In genomic region chr13:74406439-74406838, GRCh38 we compare ENCODE assay signal across 26 cellular contexts.
DNase-seq lines count a peak whose midpoint lies in the region; ATAC-seq and TF ChIP-seq lines count a peak whose summit lies in the region.
"Had no signal": no experiment of that assay in that cellular context is flagged by ENCODE, and none has a peak within 500 bp of the region (broad histone marks: within the 10 kb centered on the region; RNA-seq: fewer than 3 reads in every experiment).

No MANE protein-coding gene starts in this region.

- no peak overlapping the region for H3K27ac Mint-ChIP-seq in T-helper 17 cell
- H3K27ac Mint-ChIP-seq: activated naive CD8-positive, alpha-beta T cell; CD4-positive, CD25-positive, alpha-beta regulatory T cell; neural progenitor cell; stimulated activated naive CD8-positive, alpha-beta T cell treated with anti-CD3 and anti-CD28 coated beads, Interleukin-15, amount 100 ng/mL, for 72 hours had no signal

- no peak overlapping the region for H4K8ac ChIP-seq in neuronal stem cell (ENCODE audit: low read depth, low read length)

- no peaks in the 10 kb centered on the region for H3K9me3 ChIP-seq in GM23248 (ENCODE audit: low read depth)
- no peaks in the 10 kb centered on the region for H3K9me3 ChIP-seq in PC-9 (ENCODE audit: insufficient read depth, low read depth)
- H3K9me3 ChIP-seq in neuronal stem cell (replicated peaks in 1 of 2; ENCODE audit: control insufficient read depth in 2 of 2, insufficient read depth in 1 of 2, low read depth in 1 of 2, low read length in 2 of 2) = peaks cover 2 to 3% of the 10 kb centered on the region in 2 donors
- no peaks in the 10 kb centered on the region for H3K9me3 ChIP-seq in T-helper 17 cell (ENCODE audit: control insufficient read depth, low read length, poor library complexity, severe bottlenecking)
- H3K9me3 ChIP-seq: mucosa of descending colon, prostate gland had no signal

- no peak overlapping the region for H2BK15ac ChIP-seq in neuronal stem cell (ENCODE audit: low read length)

- no peak overlapping the region for H3K23ac ChIP-seq in neuronal stem cell (ENCODE audit: low read depth, low read length, poor library complexity)

- no peaks in the 10 kb centered on the region for H3K27me3 ChIP-seq in GM23248 (replicated peaks; ENCODE audit: insufficient read depth)
- no peaks in the 10 kb centered on the region for H3K27me3 ChIP-seq in PC-9 (ENCODE audit: insufficient read depth, low read depth)
- no peaks in the 10 kb centered on the region for H3K27me3 ChIP-seq in neuronal stem cell (ENCODE audit: control insufficient read depth in 3 of 3, insufficient read depth in 3 of 3, low read depth in 1 of 3, low read length in 3 of 3)
- H3K27me3 ChIP-seq: neural progenitor cell had no signal

- no peaks in the 10 kb centered on the region for H3K27me3 Mint-ChIP-seq in T-helper 17 cell
- H3K27me3 Mint-ChIP-seq: activated naive CD8-positive, alpha-beta T cell; central memory CD8-positive, alpha-beta T cell; stimulated activated naive CD8-positive, alpha-beta T cell treated with anti-CD3 and anti-CD28 coated beads, Interleukin-15, amount 100 ng/mL, for 72 hours had no signal

- peak overlapping the region; percentile 84 for H3K4me2 ChIP-seq in GM23248 (ENCODE audit: unreplicated experiment)
- H3K4me2 ChIP-seq in PC-9 = no peak overlapping the region
- H3K4me2 ChIP-seq in neuronal stem cell (ENCODE audit: insufficient read depth, low read length, poor library complexity, severe bottlenecking) = no peak overlapping the region
- H3K4me2 ChIP-seq: neural progenitor cell had no signal

- BruUV-seq in PC-9 (replicated peaks; lab: Mats Ljungman, UMichigan) = no TSS peak

- peaks cover 2% of the 10 kb centered on the region for H3K4me1 Mint-ChIP-seq in T-helper 17 cell
- H3K4me1 Mint-ChIP-seq: neural progenitor cell; stimulated activated naive CD8-positive, alpha-beta T cell treated with anti-CD3 and anti-CD28 coated beads, Interleukin-15, amount 100 ng/mL, for 72 hours had no signal

- no peak for TF ChIP-seq CTCF in PC-9 (conservative IDR thresholded peaks at IDR 0.05)

- no peaks in the 10 kb centered on the region for H4K20me1 ChIP-seq in GM23248 (ENCODE audit: insufficient read depth)
- 0 out of 2 replicates have a peak, but pooled peaks cover 3% of the 10 kb centered on the region for H4K20me1 ChIP-seq in PC-9 (ENCODE audit: insufficient read depth)

- H3K4me3 ChIP-seq in GM23248 = peak overlapping the region; percentile 61
- H3K4me3 ChIP-seq in PC-9 = no peak overlapping the region
- no peak overlapping the region for H3K4me3 ChIP-seq in neuronal stem cell (ENCODE audit: low read length in 2 of 2)
- H3K4me3 ChIP-seq: mucosa of descending colon, neural progenitor cell, prostate gland, skin epidermis had no signal

- DNase-seq in AG08395 (ENCODE audit: low spot score) (peak; percentile 3), GM23248 (peak; percentile 23), PC-9 (no peak), neuronal stem cell (ENCODE audit: low spot score) (no peak), putamen (ENCODE audit: low spot score) (no peak), T-helper 17 cell (no peak), NCI-H187 (lab: John Stamatoyannopoulos, UW) (no peak)
- DNase-seq: activated CD4-positive, alpha-beta T cell treated with anti-CD3 and anti-CD28 coated beads, Interleukin-2, amount 50 U/mL, for 1 hour; CD4-positive, CD25-positive, alpha-beta regulatory T cell; DMS153; KG1; mucosa of descending colon; NCI-H1092; NCI-H2081; NCI-H510A; NK-92 treated with Interleukin-12 subunit alpha and Interleukin-12 subunit beta, amount 100 ng/mL, for 24 hours; stimulated activated CD4-positive, alpha-beta T cell treated with anti-CD3 and anti-CD28 coated beads, Interleukin-4, amount 100 ng/mL, for 1 hour; stimulated activated naive CD8-positive, alpha-beta T cell treated with anti-CD3 and anti-CD28 coated beads, Interleukin-15, amount 100 ng/mL, for 72 hours; trophoblast cell; WERI-Rb-1 had no signal

- CTCF ChIA-PET in PC-9 (lab: Charles Lee) = no interaction called here

- H3K79me2 ChIP-seq in GM23248 (ENCODE audit: insufficient read depth) = no peaks in the 10 kb centered on the region
- no peaks in the 10 kb centered on the region for H3K79me2 ChIP-seq in PC-9 (ENCODE audit: low read depth)

- in situ Hi-C loops in GM23248 (cut with MboI) = no loop called here

- no peak for ATAC-seq in HG03039 (IDR thresholded peaks at IDR 0.05; ENCODE audit: unreplicated experiment)
- ATAC-seq in T-helper 17 cell = no peak
- ATAC-seq: mucosa of descending colon; stimulated activated naive CD8-positive, alpha-beta T cell treated with anti-CD3 and anti-CD28 coated beads, Interleukin-15, amount 100 ng/mL, for 72 hours had no signal

- peak overlapping the region; percentile 9; the same call in 1 of the 2 replicates for H3K9ac ChIP-seq in GM23248
- no peak overlapping the region for H3K9ac ChIP-seq in neuronal stem cell (ENCODE audit: low read depth, low read length, poor library complexity)
- H3K9ac ChIP-seq: neural progenitor cell had no signal

- H4K91ac ChIP-seq in neuronal stem cell (ENCODE audit: low read depth, low read length, poor library complexity) = no peak overlapping the region

- no peak overlapping the region for H3K4me3 Mint-ChIP-seq in T-helper 17 cell
- H3K4me3 Mint-ChIP-seq: activated naive CD8-positive, alpha-beta T cell; central memory CD8-positive, alpha-beta T cell; neural progenitor cell; stimulated activated naive CD8-positive, alpha-beta T cell treated with anti-CD3 and anti-CD28 coated beads, Interleukin-15, amount 100 ng/mL, for 72 hours had no signal

- H3K36me3 ChIP-seq in GM23248 (ENCODE audit: low read depth) = no peaks in the 10 kb centered on the region
- H3K36me3 ChIP-seq in PC-9 (ENCODE audit: low read depth) = no peaks in the 10 kb centered on the region
- no peaks in the 10 kb centered on the region for H3K36me3 ChIP-seq in neuronal stem cell (replicated peaks in 1 of 2; ENCODE audit: control insufficient read depth in 2 of 2, insufficient read depth in 2 of 2, low read length in 2 of 2)
- H3K36me3 ChIP-seq: neural progenitor cell, prostate gland, WERI-Rb-1 had no signal

- H3K9me2 ChIP-seq in GM23248 (ENCODE audit: insufficient read depth) (no peaks in the 10 kb centered on the region), PC-9 (ENCODE audit: insufficient read depth) (peaks cover 3% of the 10 kb centered on the region; the same call in 1 of the 2 replicates)

- H3K36me3 Mint-ChIP-seq in T-helper 17 cell (ENCODE audit: low read depth) = peaks cover 2% of the 10 kb centered on the region
- H3K36me3 Mint-ChIP-seq: neural progenitor cell had no signal

- H3K18ac ChIP-seq in neuronal stem cell (ENCODE audit: low read length) = no peak overlapping the region

- no peak overlapping the region for H2AK5ac ChIP-seq in neuronal stem cell (ENCODE audit: low read depth, low read length)

- peaks cover 7% of the 10 kb centered on the region; the same call in 1 of the 2 replicates for H3K4me1 ChIP-seq in GM23248 (ENCODE audit: insufficient read depth)
- no peaks in the 10 kb centered on the region for H3K4me1 ChIP-seq in PC-9 (replicated peaks; ENCODE audit: insufficient read depth)
- no peaks in the 10 kb centered on the region for H3K4me1 ChIP-seq in neuronal stem cell (ENCODE audit: control insufficient read depth in 2 of 2, insufficient read depth in 1 of 2, low read depth in 1 of 2, low read length in 2 of 2)
- H3K4me1 ChIP-seq: neural progenitor cell, prostate gland had no signal

- H3K14ac ChIP-seq in neuronal stem cell (ENCODE audit: low read length) = no peak overlapping the region

- POLR2A ChIA-PET in PC-9 (lab: Charles Lee; ENCODE audit: unreplicated experiment) = no interaction called here

- intact Hi-C loops in PC-9 (cut with micrococcal nuclease; ENCODE audit: unreplicated experiment) = no loop called here

- no peak overlapping the region for H2BK12ac ChIP-seq in neuronal stem cell (ENCODE audit: low read length)

- no peak overlapping the region for H2BK120ac ChIP-seq in neuronal stem cell (ENCODE audit: low read depth, low read length)

- no peaks in the 10 kb centered on the region for H3K79me1 ChIP-seq in neuronal stem cell (ENCODE audit: low read depth, low read length)

- H2AFZ ChIP-seq in GM23248 = peak overlapping the region; percentile 85
- H2AFZ ChIP-seq in PC-9 = peak overlapping the region; percentile 52; the same call in 1 of the 2 replicates
- peak overlapping the region; percentile 8 for H2AFZ ChIP-seq in neuronal stem cell (ENCODE audit: low read length)
- H2AFZ ChIP-seq: neural progenitor cell had no signal

- H3F3A ChIP-seq in GM23248 (ENCODE audit: insufficient read depth) (no peaks in the 10 kb centered on the region), PC-9 (ENCODE audit: insufficient read depth, low read depth) (no peaks in the 10 kb centered on the region)

- H3K27ac ChIP-seq in GM23248 (no peak overlapping the region), PC-9 (no peak overlapping the region), neuronal stem cell (replicated peaks; ENCODE audit: low read length) (no peak overlapping the region)
- H3K27ac ChIP-seq: neural progenitor cell, prostate gland, skin epidermis, WERI-Rb-1 had no signal

- no peak overlapping the region for H2BK5ac ChIP-seq in neuronal stem cell (ENCODE audit: low read length)

- H3K4ac ChIP-seq in neuronal stem cell (ENCODE audit: low read length) = no peak overlapping the region

- 15 to 23% methylated on average over 3 of the region's 3 CpGs for whole genome bisulfite sequencing in GM23248 (ENCODE audit: low coverage in 1 of 2, low lambda C conversion rate in 2 of 2, missing lambda C conversion rate in 2 of 2), 2 experiments
- no CpG with 5 or more reads among the region's 3 CpGs for WGBS in neuronal stem cell (ENCODE audit: extremely low coverage in 2 of 2, insufficient read length in 2 of 2, insufficient replicate concordance in 1 of 2), 2 donors

Comparison
In these comparisons a context has a peak if more than half of its experiments do, and no peak if none do; other contexts are left out.
1. DNase-seq: peak in AG08395 (single experiment) and GM23248 (single experiment); none in PC-9 (0 of 2), neuronal stem cell (single experiment), putamen (single experiment), T-helper 17 cell (0 of 3) and NCI-H187 (0 of 2).
2. H2AFZ ChIP-seq: peak in every context shown above with its lines; median percentile 85 in GM23248; 52 in PC-9; 8 in neuronal stem cell.